ENCODE assay signal across 6 cellular contexts in the genomic region with DNA sequence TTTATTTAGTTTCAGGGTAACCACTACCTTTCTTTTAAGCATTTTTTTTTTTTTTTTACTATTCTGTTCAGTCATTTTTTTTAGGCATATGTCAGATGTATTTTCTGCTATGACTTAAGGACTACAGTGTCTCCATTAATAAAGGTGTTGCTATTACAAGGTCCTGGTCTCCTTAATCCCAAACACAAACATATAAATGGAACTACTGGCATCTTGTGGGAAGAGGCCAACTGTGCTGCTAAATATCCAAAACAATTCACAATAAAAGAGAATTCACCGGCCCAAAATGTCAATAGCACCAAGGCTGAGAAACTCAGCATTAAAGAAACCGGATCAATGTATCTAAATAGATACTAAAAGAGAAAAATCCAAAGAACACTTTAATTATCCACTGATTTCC.
"Had no signal": no experiment of that assay in that cellular context is flagged by ENCODE, and none has a peak within 500 bp of the region (broad histone marks: within the 10 kb centered on the region; RNA-seq: fewer than 3 reads in every experiment).

No MANE protein-coding gene starts in this region.

- H3K4me3 Mint-ChIP-seq: GM23338, H9, HFFc6 had no signal

- H3K4me2 ChIP-seq: GM23338 had no signal

- H3K27ac Mint-ChIP-seq: GM23338, HFFc6 had no signal

- H3K9me3 Mint-ChIP-seq: H9, HFFc6 had no signal

- DNase-seq: H9, HFFc6, IMR-90 had no signal

- H3K27ac ChIP-seq: HL-60 had no signal

- H2AFZ ChIP-seq: GM23338 had no signal

- H3K4me3 ChIP-seq: GM23338, K562 had no signal
